Comparison of ENCODE assay signal across 22 cellular contexts in genomic region chr7:28276303-28276702, GRCh38.
DNase-seq lines count a peak whose midpoint lies in the region; ATAC-seq and TF ChIP-seq lines count a peak whose summit lies in the region.
"Had no signal": no experiment of that assay in that cellular context is flagged by ENCODE, and none has a peak within 500 bp of the region (broad histone marks: within the 10 kb centered on the region; RNA-seq: fewer than 3 reads in every experiment).

No MANE protein-coding gene starts in this region.

- no peak overlapping the region for H2BK120ac ChIP-seq in IMR-90 (ENCODE audit: low read depth, low read length)

- H2BK20ac ChIP-seq in IMR-90 (ENCODE audit: low read depth, low read length) = no peak overlapping the region

- in situ Hi-C loops in IMR-90 (cut with MboI; ENCODE audit: low sequenced_read_pairs) = loop anchor here (25.0 kb wide), 1 partner anchor 836 kb away; no protein-coding TSS in a partner anchor

- H3K18ac ChIP-seq in IMR-90 (ENCODE audit: low read depth, low read length) = no peak overlapping the region

- CTCF ChIA-PET in IMR-90 (lab: Yijun Ruan, JAX) = no interaction called here

- H3K14ac ChIP-seq in IMR-90 (replicated peaks; ENCODE audit: low read depth, low read length) = no peak overlapping the region

- no peak overlapping the region for H4K8ac ChIP-seq in IMR-90 (ENCODE audit: low read depth in 2 of 2, low read length in 2 of 2)

- H3K9me3 ChIP-seq in IMR-90 (ENCODE audit: control insufficient read depth, insufficient read depth, low read length) = no peaks in the 10 kb centered on the region
- no peaks in the 10 kb centered on the region for H3K9me3 ChIP-seq in neural cell (ENCODE audit: low read length)
- H3K9me3 ChIP-seq: BE2C, HAP-1 had no signal

- intact Hi-C loops in IMR-90 (cut with micrococcal nuclease) = no loop called here

- TF ChIP-seq RAD21 in IMR-90 (IDR thresholded peaks at IDR 0.05; ENCODE audit: low read length) (no peak), neural cell (conservative IDR thresholded peaks at IDR 0.05) (no peak)

- no peak overlapping the region for H4K91ac ChIP-seq in IMR-90 (ENCODE audit: insufficient read depth, low read depth, low read length)

- H3K4me2 ChIP-seq in IMR-90 (ENCODE audit: low read depth, low read length) = no peak overlapping the region
- H3K4me2 ChIP-seq in neural cell (ENCODE audit: low read length) = no peak overlapping the region
- H3K4me2 ChIP-seq: A549; BLaER1 treated with 17β-estradiol and CSF1 and Interleukin-3, amounts not matched to agents 10 nM and 100 nM had no signal

- H3K4me3 ChIP-seq in IMR-90 (ENCODE audit: insufficient read depth, low read depth, low read length) = no peak overlapping the region
- H3K4me3 ChIP-seq in neural cell (ENCODE audit: low read length) = peak overlapping the region; percentile 8
- H3K4me3 ChIP-seq: A549; BLaER1 treated with 17β-estradiol and CSF1 and Interleukin-3, amounts not matched to agents 10 nM and 100 nM; GM12878; HAP-1 had no signal

- DNase-seq in IMR-90 (no peak), amniotic epithelial cell (ENCODE audit: low read depth) (peak; percentile 63), globus pallidus (ENCODE audit: low spot score) (no peak)
- DNase-seq: 8988T; ACHN; AML-193; BE2C; CD4-positive, alpha-beta T cell; CD8-positive, alpha-beta memory T cell; DMS 273 treated with DMSO at 0.1 percent for 48 hours; DMS79; EL; GDM1; GOT3; HFFc6 had no signal

- no peak overlapping the region for H4K5ac ChIP-seq in IMR-90 (ENCODE audit: low read depth, low read length)

- H3K4me1 ChIP-seq in IMR-90 (ENCODE audit: control insufficient read depth, insufficient read depth, low read length) = no peaks in the 10 kb centered on the region
- H3K4me1 ChIP-seq: A549, HAP-1 had no signal

- no peaks in the 10 kb centered on the region for H3K9me1 ChIP-seq in IMR-90 (ENCODE audit: insufficient read depth, low read length)

- peaks cover 6% of the 10 kb centered on the region for H3K27me3 ChIP-seq in IMR-90 (ENCODE audit: control insufficient read depth, insufficient read depth, low read length)
- no peaks in the 10 kb centered on the region for H3K27me3 ChIP-seq in neural cell (ENCODE audit: insufficient read depth, low read depth, low read length)
- H3K27me3 ChIP-seq: BE2C; BLaER1 treated with 17β-estradiol and CSF1 and Interleukin-3, amounts not matched to agents 10 nM and 100 nM had no signal

- H3K79me2 ChIP-seq in neural cell (replicated peaks; ENCODE audit: insufficient read depth, low read length) = no peaks in the 10 kb centered on the region

- no peaks in the 10 kb centered on the region for H3F3A ChIP-seq in neural cell (ENCODE audit: insufficient read depth, low read length, poor library complexity, severe bottlenecking)

- POLR2A ChIA-PET in IMR-90 (lab: Charles Lee; ENCODE audit: unreplicated experiment) = no interaction called here

- no peak for TF ChIP-seq CTCF in IMR-90 (conservative IDR thresholded peaks at IDR 0.05; ENCODE audit: low read depth, low read length)
- no peak for TF ChIP-seq CTCF in neural cell (IDR thresholded peaks at IDR 0.05; ENCODE audit: poor library complexity, severe bottlenecking)

- dilution Hi-C loops in IMR-90 (cut with HindIII; ENCODE audit: low sequenced_read_pairs, unreplicated experiment) = no loop called here

- H3K27ac ChIP-seq in IMR-90 (ENCODE audit: insufficient read depth, low read length) (no peak overlapping the region), neural cell (ENCODE audit: low read length) (peak overlapping the region; percentile 50)
- H3K27ac ChIP-seq: A549; BLaER1 treated with 17β-estradiol and CSF1 and Interleukin-3, amounts not matched to agents 10 nM and 100 nM had no signal

- H3K9ac ChIP-seq in IMR-90 (ENCODE audit: low read depth, low read length) (no peak overlapping the region), neural cell (ENCODE audit: low read length) (no peak overlapping the region)
- H3K9ac ChIP-seq: BLaER1 treated with 17β-estradiol and CSF1 and Interleukin-3, amounts not matched to agents 10 nM and 100 nM had no signal

- no peak overlapping the region for H3K23ac ChIP-seq in IMR-90 (ENCODE audit: low read depth, low read length)

- H2AK9ac ChIP-seq in IMR-90 (replicated peaks; ENCODE audit: low read depth, low read length, poor library complexity) = no peak overlapping the region

- no peaks in the 10 kb centered on the region for H3K79me1 ChIP-seq in IMR-90 (ENCODE audit: low read depth in 1 of 2, low read length in 2 of 2)

- BruUV-seq in IMR-90 (replicated peaks; lab: Mats Ljungman, UMichigan) = no TSS peak

- WGBS in IMR-90 (ENCODE audit: extremely low coverage in 2 of 2, insufficient read length in 1 of 2), 2 experiments = no CpG with 5 or more reads among the region's 3 CpGs

- H2AK5ac ChIP-seq in IMR-90 (ENCODE audit: low read depth, low read length) = no peak overlapping the region

- no peak for TF ChIP-seq POLR2A in IMR-90 (IDR thresholded peaks at IDR 0.05; ENCODE audit: low read depth, low read length)

- no peak for ATAC-seq in IMR-90 (ENCODE audit: low read depth)
- no peak for ATAC-seq in GM21619 (IDR thresholded peaks at IDR 0.05; ENCODE audit: unreplicated experiment)
- ATAC-seq in GM18502 (IDR thresholded peaks at IDR 0.05; ENCODE audit: poor library complexity, unreplicated experiment) = no peak
- ATAC-seq: A549, GM12878 had no signal

- H3K56ac ChIP-seq in IMR-90 (ENCODE audit: extremely low read depth, insufficient read depth, low read length) = no peak overlapping the region

- H2AFZ ChIP-seq in IMR-90 (replicated peaks; ENCODE audit: low read length, poor library complexity) = no peak overlapping the region
- H2AFZ ChIP-seq in neural cell (ENCODE audit: low read depth, low read length) = no peak overlapping the region

- H4K20me1 ChIP-seq in IMR-90 (ENCODE audit: insufficient read depth, low read length) (no peaks in the 10 kb centered on the region), neural cell (ENCODE audit: insufficient read depth) (no peaks in the 10 kb centered on the region)
- H4K20me1 ChIP-seq: BLaER1 treated with 17β-estradiol and CSF1 and Interleukin-3, amounts not matched to agents 10 nM and 100 nM had no signal

- no peak overlapping the region for H2BK5ac ChIP-seq in IMR-90 (ENCODE audit: low read depth, low read length, poor library complexity, severe bottlenecking)

- H3K36me3 ChIP-seq in IMR-90 (ENCODE audit: control insufficient read depth, insufficient read depth, low read length) = no peaks in the 10 kb centered on the region
- H3K36me3 ChIP-seq in neural cell (ENCODE audit: insufficient read depth, low read length) = no peaks in the 10 kb centered on the region
- H3K36me3 ChIP-seq: BE2C; BLaER1 treated with 17β-estradiol and CSF1 and Interleukin-3, amounts not matched to agents 10 nM and 100 nM; HAP-1 had no signal

- H2BK15ac ChIP-seq in IMR-90 (ENCODE audit: low read depth, low read length) = no peak overlapping the region

- no peak overlapping the region for H3K4ac ChIP-seq in IMR-90 (ENCODE audit: low read depth, low read length)

- no peak for TF ChIP-seq EP300 in neural cell (conservative IDR thresholded peaks at IDR 0.05; ENCODE audit: poor library complexity, severe bottlenecking)

- no peaks in the 10 kb centered on the region for H3K9me2 ChIP-seq in neural cell (ENCODE audit: insufficient read depth, low read length)

TF ChIP-seq in IMR-90, 13 proteins besides CTCF, POLR2A, EP300 and RAD21:
- TF ChIP-seq RCOR1 (IDR thresholded peaks at IDR 0.05; ENCODE audit: insufficient replicate concordance, low read length) (no peak), CEBPB (IDR thresholded peaks at IDR 0.05; ENCODE audit: low read depth, low read length) (peak; percentile 56), NFE2L2 (IDR thresholded peaks at IDR 0.05; ENCODE audit: low read depth, low read length) (no peak), MAZ (IDR thresholded peaks at IDR 0.05; ENCODE audit: borderline replicate concordance, low read depth, low read length) (no peak), USF2 (IDR thresholded peaks at IDR 0.05; ENCODE audit: low read depth, low read length) (no peak)

TF ChIP-seq in neural cell, 6 proteins besides CTCF, POLR2A, EP300 and RAD21:
- TF ChIP-seq SMC3 (conservative IDR thresholded peaks at IDR 0.05; ENCODE audit: poor library complexity) (no peak), MXI1 (conservative IDR thresholded peaks at IDR 0.05; ENCODE audit: poor library complexity, severe bottlenecking) (no peak), POLR2AphosphoS5 (IDR thresholded peaks at IDR 0.05) (no peak), REST (IDR thresholded peaks at IDR 0.05; ENCODE audit: borderline replicate concordance) (no peak), TAF1 (IDR thresholded peaks at IDR 0.05; ENCODE audit: low read depth) (no peak), EZH2 (IDR thresholded peaks at IDR 0.05; ENCODE audit: borderline replicate concordance, insufficient read depth, low read length, poor library complexity, severe bottlenecking) (no peak)
TF ChIP-seq in neural cell: peak in this region for 0.
